Comparison of ENCODE assay signal across 2 cellular contexts in the genomic region with DNA sequence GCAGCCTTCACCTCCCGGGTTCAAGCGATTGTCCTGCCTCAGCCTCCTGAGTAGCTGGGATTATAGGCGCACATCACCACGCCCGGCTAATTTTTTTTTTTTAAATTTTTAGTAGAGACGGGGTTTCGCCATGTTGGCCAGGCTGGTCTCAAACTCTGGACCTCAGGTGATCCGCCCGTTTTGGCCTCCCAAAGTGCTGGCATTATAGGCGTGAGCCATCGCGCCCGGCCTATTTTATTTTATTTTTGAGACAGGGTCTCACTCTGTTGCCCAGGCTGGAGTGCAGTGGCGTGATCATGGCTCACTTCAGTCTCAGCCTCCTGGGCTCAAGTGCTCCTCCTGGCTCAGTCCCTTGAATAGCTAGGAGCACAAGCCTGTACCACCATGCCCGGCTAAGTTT. TPM values are rescaled to one million over a fixed set of nuclear protein-coding genes. Genes with fewer than 3 reads are reported as not detected.
"Had no signal": no experiment of that assay in that cellular context is flagged by ENCODE, and none has a peak within 500 bp of the region (broad histone marks: within the 10 kb centered on the region; RNA-seq: fewer than 3 reads in every experiment).

No MANE protein-coding gene starts in this region.

RNA-seq across cellular contexts. Expression of a gene that starts 57.1 kb away (rescaled TPM):
- total RNA-seq: HepG2, HT1080 had no signal
